In genomic region chr20:20017001-20017851, GRCh38 we compare ENCODE assay signal across 8 cellular contexts. TPM values are rescaled to one million over a fixed set of nuclear protein-coding genes. Genes with fewer than 3 reads are reported as not detected.
DNase-seq lines count a peak whose midpoint lies in the region; TF ChIP-seq lines count a peak whose summit lies in the region.

NAA20 (plus strand) TSS chr20:20017362; CDS start chr20:20017397, 35 bp downstream.

- no peaks in the 10 kb centered on the region for H3K27me3 Mint-ChIP-seq in neural crest cell (ENCODE audit: low read depth)

- no peak within 1 kb of the TSS for H3K27ac Mint-ChIP-seq in neural crest cell (ENCODE audit: unreplicated experiment)

- no peaks in the 10 kb centered on the region for H3K9me3 Mint-ChIP-seq in neural crest cell

- H3K9ac ChIP-seq in stomach smooth muscle (ENCODE audit: low read length in 2 of 2) = peak within 1 kb of the TSS; percentile 74 to 76

- H3K36me3 Mint-ChIP-seq in neural crest cell (ENCODE audit: low read depth) = no peaks in the 10 kb centered on the region

- peaks cover 23% of the 10 kb centered on the region for H3K4me1 ChIP-seq in stomach smooth muscle (ENCODE audit: control insufficient read depth, insufficient read depth, low read length)

- in situ Hi-C loops in G401 (cut with HindIII; ENCODE audit: low sequenced_read_pairs) = no loop called here

- no peaks in the 10 kb centered on the region for H3K27me3 ChIP-seq in stomach smooth muscle (ENCODE audit: control insufficient read depth in 1 of 2, insufficient read depth in 2 of 2, low read length in 2 of 2)

- no peaks in the 10 kb centered on the region for H3K9me3 ChIP-seq in stomach smooth muscle (ENCODE audit: control insufficient read depth in 2 of 2, low read length in 2 of 2)

- peak; percentile 95 for DNase-seq in G401 (ENCODE audit: low spot score)
- DNase-seq in H4 (ENCODE audit: low spot score) = peak; percentile 91
- peak; percentile 84 for DNase-seq in LNCaP clone FGC (ENCODE audit: low read depth)
- DNase-seq in SHP77 treated with DMSO at 0.1 percent for 48 hours (lab: John Stamatoyannopoulos, UW) = peak; percentile 96
- DNase-seq in activated gamma-delta T cell (lab: John Stamatoyannopoulos, UW) = peak; percentile 84
- peak; percentile 93 for DNase-seq in fibroblast of villous mesenchyme (ENCODE audit: low read depth)
- peak; percentile 86 for DNase-seq in neural crest cell (ENCODE audit: low read depth, low spot score)

- TF ChIP-seq CTCF in LNCaP clone FGC (IDR thresholded peaks at IDR 0.05; ENCODE audit: control insufficient read depth, extremely low read depth, insufficient read depth) (peak; percentile 75), fibroblast of villous mesenchyme (IDR thresholded peaks at IDR 0.05; ENCODE audit: insufficient read depth, low read depth, low read length) (peak; percentile 68), neural crest cell (conservative IDR thresholded peaks at IDR 0.05) (peak; percentile 73)

- H3K36me3 ChIP-seq in stomach smooth muscle (ENCODE audit: control insufficient read depth in 2 of 2, insufficient read depth in 2 of 2, low read length in 2 of 2) = peaks cover 0 to 2% of the 10 kb centered on the region in 2 donors

- peak within 1 kb of the TSS; percentile 90 for H3K4me3 Mint-ChIP-seq in neural crest cell

- no peak within 1 kb of the TSS for H3K27ac ChIP-seq in stomach smooth muscle (ENCODE audit: low read length)

- H3K4me1 Mint-ChIP-seq in neural crest cell = peaks cover 38% of the 10 kb centered on the region

- peak within 1 kb of the TSS; percentile 74 for H3K4me3 ChIP-seq in LNCaP clone FGC (ENCODE audit: low read depth, low read length)
- peak within 1 kb of the TSS; percentile 78 for H3K4me3 ChIP-seq in fibroblast of villous mesenchyme (ENCODE audit: low read depth, low read length)
- H3K4me3 ChIP-seq in stomach smooth muscle (ENCODE audit: low read length in 2 of 2) = peak within 1 kb of the TSS; percentile 86 to 91

RNA-seq across cellular contexts. Expression of gene NAA20, which starts in this region (rescaled TPM):
- 55.0 and 88.2 TPM in 2 replicates for total RNA-seq in G401 (2014; rRNA removed; shearing (Covaris generic))
- 63.2 and 83.4 TPM in 2 replicates for total RNA-seq in H4 (2014; rRNA removed; shearing (Covaris generic))
- total RNA-seq in fibroblast of villous mesenchyme (29.3 and 41.5 TPM in 2 replicates), neural crest cell (38.2 and 40.3 TPM in 2 replicates)
